Comparison of ENCODE assay signal across 1 cellular context in the genomic region with DNA sequence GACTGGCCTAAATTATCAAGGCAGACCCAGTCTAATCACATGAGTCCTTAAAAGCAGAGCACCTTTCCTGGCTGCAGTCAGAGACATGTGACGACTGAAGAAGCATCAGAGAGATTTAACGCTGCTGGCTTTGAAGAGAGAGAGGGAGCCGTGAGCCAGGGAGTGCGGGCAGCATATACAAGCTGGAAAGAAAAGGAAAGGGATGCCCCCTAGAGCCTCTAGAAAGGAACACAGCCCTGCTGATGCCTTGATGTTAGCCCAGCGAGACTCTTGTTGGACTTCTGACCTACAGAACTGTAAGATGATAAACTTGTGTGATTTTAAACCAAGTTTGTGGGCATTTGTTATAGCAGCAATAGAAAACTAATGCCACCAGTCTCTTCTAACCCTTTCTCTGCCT.
TF ChIP-seq lines count a peak whose summit lies in the region.

No MANE protein-coding gene starts in this region.

TF ChIP-seq in GM12878, 131 proteins besides CTCF, POLR2A, EP300 and RAD21 (continued from another document):
- TF ChIP-seq JUND (IDR thresholded peaks at IDR 0.05; ENCODE audit: low read depth, low read length) (no peak), KLF5 (IDR thresholded peaks at IDR 0.05; ENCODE audit: partially characterized antibody) (no peak), ELK1 (IDR thresholded peaks at IDR 0.05; ENCODE audit: low read depth, low read length) (no peak), MEF2A (IDR thresholded peaks at IDR 0.05; ENCODE audit: insufficient read depth, low read depth, low read length) (no peak), BCL11A (IDR thresholded peaks at IDR 0.05; ENCODE audit: low read depth, low read length) (no peak), ZBTB33 (IDR thresholded peaks at IDR 0.05) (no peak), PAX8 (IDR thresholded peaks at IDR 0.05) (no peak), TCF3 (IDR thresholded peaks at IDR 0.05; ENCODE audit: borderline replicate concordance, insufficient read depth, low read depth, low read length) (no peak), PML (IDR thresholded peaks at IDR 0.05; ENCODE audit: low read length) (no peak), ZNF217 (IDR thresholded peaks at IDR 0.05) (no peak), CEBPB (IDR thresholded peaks at IDR 0.05; ENCODE audit: borderline replicate concordance in 1 of 2, low read depth in 2 of 2, low read length in 2 of 2) (no peak), MYB (IDR thresholded peaks at IDR 0.05; ENCODE audit: borderline replicate concordance, low read depth, low read length) (no peak), CEBPZ (IDR thresholded peaks at IDR 0.05; ENCODE audit: low read depth, low read length) (no peak)
- TF ChIP-seq, protein P1, sequence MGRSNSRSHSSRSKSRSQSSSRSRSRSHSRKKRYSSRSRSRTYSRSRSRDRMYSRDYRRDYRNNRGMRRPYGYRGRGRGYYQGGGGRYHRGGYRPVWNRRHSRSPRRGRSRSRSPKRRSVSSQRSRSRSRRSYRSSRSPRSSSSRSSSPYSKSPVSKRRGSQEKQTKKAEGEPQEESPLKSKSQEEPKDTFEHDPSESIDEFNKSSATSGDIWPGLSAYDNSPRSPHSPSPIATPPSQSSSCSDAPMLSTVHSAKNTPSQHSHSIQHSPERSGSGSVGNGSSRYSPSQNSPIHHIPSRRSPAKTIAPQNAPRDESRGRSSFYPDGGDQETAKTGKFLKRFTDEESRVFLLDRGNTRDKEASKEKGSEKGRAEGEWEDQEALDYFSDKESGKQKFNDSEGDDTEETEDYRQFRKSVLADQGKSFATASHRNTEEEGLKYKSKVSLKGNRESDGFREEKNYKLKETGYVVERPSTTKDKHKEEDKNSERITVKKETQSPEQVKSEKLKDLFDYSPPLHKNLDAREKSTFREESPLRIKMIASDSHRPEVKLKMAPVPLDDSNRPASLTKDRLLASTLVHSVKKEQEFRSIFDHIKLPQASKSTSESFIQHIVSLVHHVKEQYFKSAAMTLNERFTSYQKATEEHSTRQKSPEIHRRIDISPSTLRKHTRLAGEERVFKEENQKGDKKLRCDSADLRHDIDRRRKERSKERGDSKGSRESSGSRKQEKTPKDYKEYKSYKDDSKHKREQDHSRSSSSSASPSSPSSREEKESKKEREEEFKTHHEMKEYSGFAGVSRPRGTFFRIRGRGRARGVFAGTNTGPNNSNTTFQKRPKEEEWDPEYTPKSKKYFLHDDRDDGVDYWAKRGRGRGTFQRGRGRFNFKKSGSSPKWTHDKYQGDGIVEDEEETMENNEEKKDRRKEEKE (IDR thresholded peaks at IDR 0.05): no peak
- TF ChIP-seq, protein P2, sequence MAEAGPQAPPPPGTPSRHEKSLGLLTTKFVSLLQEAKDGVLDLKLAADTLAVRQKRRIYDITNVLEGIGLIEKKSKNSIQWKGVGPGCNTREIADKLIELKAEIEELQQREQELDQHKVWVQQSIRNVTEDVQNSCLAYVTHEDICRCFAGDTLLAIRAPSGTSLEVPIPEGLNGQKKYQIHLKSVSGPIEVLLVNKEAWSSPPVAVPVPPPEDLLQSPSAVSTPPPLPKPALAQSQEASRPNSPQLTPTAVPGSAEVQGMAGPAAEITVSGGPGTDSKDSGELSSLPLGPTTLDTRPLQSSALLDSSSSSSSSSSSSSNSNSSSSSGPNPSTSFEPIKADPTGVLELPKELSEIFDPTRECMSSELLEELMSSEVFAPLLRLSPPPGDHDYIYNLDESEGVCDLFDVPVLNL (IDR thresholded peaks at IDR 0.05; ENCODE audit: low read depth, low read length): no peak
